Comparison of ENCODE assay signal across 1 cellular context in the genomic region with DNA sequence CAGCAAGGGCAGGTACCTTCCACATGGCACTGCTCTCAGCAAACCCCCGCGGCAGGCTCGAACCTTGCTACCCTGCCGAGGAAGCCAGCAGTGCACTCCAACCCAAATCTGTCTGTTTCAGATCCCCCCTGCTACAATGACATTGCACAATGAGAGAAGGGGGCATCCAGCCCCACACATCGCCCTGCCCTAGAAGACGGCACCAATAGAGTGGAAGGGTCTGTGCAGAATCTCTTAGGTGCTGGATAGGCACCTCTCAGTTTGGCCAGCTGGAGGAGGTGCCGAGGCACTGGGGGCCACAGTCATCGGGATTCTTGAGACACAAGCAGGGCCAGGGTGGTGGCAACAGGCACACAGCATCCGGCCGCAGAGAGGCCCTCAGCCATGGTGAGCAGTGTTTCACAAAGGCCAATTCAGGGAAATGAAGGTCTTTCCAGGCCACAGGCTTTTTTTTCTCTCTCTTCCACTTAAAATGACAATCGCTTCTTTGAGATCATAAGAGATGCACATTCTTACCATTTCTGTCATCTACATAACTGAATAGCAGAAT.
TF ChIP-seq lines count a peak whose summit lies in the region.

No MANE protein-coding gene starts in this region.

TF ChIP-seq in WTC11, 78 proteins besides CTCF, POLR2A, EP300 and RAD21 (continued from another document):
- TF ChIP-seq, protein P1, sequence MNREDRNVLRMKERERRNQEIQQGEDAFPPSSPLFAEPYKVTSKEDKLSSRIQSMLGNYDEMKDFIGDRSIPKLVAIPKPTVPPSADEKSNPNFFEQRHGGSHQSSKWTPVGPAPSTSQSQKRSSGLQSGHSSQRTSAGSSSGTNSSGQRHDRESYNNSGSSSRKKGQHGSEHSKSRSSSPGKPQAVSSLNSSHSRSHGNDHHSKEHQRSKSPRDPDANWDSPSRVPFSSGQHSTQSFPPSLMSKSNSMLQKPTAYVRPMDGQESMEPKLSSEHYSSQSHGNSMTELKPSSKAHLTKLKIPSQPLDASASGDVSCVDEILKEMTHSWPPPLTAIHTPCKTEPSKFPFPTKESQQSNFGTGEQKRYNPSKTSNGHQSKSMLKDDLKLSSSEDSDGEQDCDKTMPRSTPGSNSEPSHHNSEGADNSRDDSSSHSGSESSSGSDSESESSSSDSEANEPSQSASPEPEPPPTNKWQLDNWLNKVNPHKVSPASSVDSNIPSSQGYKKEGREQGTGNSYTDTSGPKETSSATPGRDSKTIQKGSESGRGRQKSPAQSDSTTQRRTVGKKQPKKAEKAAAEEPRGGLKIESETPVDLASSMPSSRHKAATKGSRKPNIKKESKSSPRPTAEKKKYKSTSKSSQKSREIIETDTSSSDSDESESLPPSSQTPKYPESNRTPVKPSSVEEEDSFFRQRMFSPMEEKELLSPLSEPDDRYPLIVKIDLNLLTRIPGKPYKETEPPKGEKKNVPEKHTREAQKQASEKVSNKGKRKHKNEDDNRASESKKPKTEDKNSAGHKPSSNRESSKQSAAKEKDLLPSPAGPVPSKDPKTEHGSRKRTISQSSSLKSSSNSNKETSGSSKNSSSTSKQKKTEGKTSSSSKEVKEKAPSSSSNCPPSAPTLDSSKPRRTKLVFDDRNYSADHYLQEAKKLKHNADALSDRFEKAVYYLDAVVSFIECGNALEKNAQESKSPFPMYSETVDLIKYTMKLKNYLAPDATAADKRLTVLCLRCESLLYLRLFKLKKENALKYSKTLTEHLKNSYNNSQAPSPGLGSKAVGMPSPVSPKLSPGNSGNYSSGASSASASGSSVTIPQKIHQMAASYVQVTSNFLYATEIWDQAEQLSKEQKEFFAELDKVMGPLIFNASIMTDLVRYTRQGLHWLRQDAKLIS (CRISPR knock-in tag; IDR thresholded peaks at IDR 0.05; ENCODE audit: borderline replicate concordance): no peak
- TF ChIP-seq ZNF219 (CRISPR knock-in tag; IDR thresholded peaks at IDR 0.05; ENCODE audit: borderline replicate concordance) (no peak), TEAD4 (CRISPR knock-in tag; IDR thresholded peaks at IDR 0.05) (no peak), ZNF396 (CRISPR knock-in tag; IDR thresholded peaks at IDR 0.05; ENCODE audit: borderline replicate concordance) (no peak)
TF ChIP-seq in WTC11: peak in this region for 0.
